Comparison of ENCODE assay signal across 9 cellular contexts in the genomic region with DNA sequence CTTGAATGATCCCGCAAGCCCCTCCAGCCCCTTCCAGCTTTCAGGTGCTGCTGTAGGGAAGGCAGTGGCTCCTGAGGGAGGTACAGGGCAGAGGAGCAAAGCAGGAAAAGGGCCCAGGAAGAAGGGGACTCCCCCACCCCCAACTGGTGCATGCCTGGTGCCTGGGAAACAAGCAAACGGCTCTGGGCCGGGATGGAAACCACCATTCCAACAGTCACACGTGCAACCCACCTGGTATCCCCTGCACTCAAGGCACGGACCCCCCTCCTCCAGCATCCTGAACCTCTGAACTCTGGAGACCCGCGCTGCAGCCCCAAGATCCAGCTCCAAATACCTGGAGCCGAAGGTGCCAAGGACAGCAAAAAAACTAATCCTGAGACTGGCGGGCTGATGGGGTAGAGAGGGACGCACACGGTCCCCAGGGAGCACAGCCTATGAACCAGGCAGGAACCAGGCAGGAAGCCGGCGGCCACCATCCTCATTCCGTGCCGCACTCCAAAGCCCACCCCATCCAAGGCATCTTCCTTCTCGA.
A peak's percentile ranks its signal among the peaks of the same experiment; 100 is the strongest.
DNase-seq lines count a peak whose midpoint lies in the region; FAIRE-seq lines count a peak whose summit lies in the region.
"Had no signal": no experiment of that assay in that cellular context is flagged by ENCODE, and none has a peak within 500 bp of the region (broad histone marks: within the 10 kb centered on the region; RNA-seq: fewer than 3 reads in every experiment).

No MANE protein-coding gene starts in this region.

- peaks cover 80% of the 10 kb centered on the region for H3K27me3 ChIP-seq in adipocyte (replicated peaks; ENCODE audit: control insufficient read depth, insufficient read depth, low read length)
- peaks cover 99% of the 10 kb centered on the region for H3K27me3 ChIP-seq in iPS-20b (ENCODE audit: insufficient read depth, low read length)
- H3K27me3 ChIP-seq in subcutaneous abdominal adipose tissue (ENCODE audit: control insufficient read depth in 5 of 5, insufficient read depth in 4 of 5, low read length in 5 of 5) = peaks cover 36 to 65% (median 56%) of the 10 kb centered on the region in 5 donors

- no peak overlapping the region for H3K27ac ChIP-seq in iPS-20b (ENCODE audit: low read length)
- H3K27ac ChIP-seq in subcutaneous abdominal adipose tissue (ENCODE audit: low read depth, low read length) = no peak overlapping the region

- H3K9ac ChIP-seq in adipocyte (ENCODE audit: low read length) (no peak overlapping the region), iPS-20b (ENCODE audit: low read depth, low read length) (peak overlapping the region; percentile 24; the same call in 1 of the 2 replicates), subcutaneous abdominal adipose tissue (ENCODE audit: low read length in 5 of 5) (peak overlapping the region in 2 of 5 donors; percentile 13 to 38)

- FAIRE-seq in urothelium cell line (lab: Jason Lieb, UNC) = no peak

- H3K9me3 ChIP-seq in adipocyte (ENCODE audit: control insufficient read depth, low read length) (no peaks in the 10 kb centered on the region), iPS-20b (ENCODE audit: insufficient read depth, low read depth, low read length) (no peaks in the 10 kb centered on the region), subcutaneous abdominal adipose tissue (ENCODE audit: control insufficient read depth in 5 of 5, low read length in 5 of 5) (no peaks in the 10 kb centered on the region)

- H3K36me3 ChIP-seq in adipocyte (ENCODE audit: control insufficient read depth, insufficient read depth, low read length, severe bottlenecking) (no peaks in the 10 kb centered on the region), iPS-20b (ENCODE audit: insufficient read depth, low read depth, low read length) (no peaks in the 10 kb centered on the region), subcutaneous abdominal adipose tissue (ENCODE audit: control insufficient read depth in 5 of 5, insufficient read depth in 5 of 5, low read length in 5 of 5) (no peaks in the 10 kb centered on the region)

- H3K4me3 Mint-ChIP-seq in T-helper 2 cell treated with Interferon-gamma antibody and Interleukin-4, amounts not matched to agents 5 μg/mL and 100 μg/mL, for 36 hours = peak overlapping the region; percentile 31

- DNase-seq in T-helper 2 cell treated with Interferon-gamma antibody and Interleukin-4, amounts not matched to agents 5 μg/mL and 100 μg/mL, for 36 hours (ENCODE audit: low spot score) = no peak
- DNase-seq in T-helper 2 cell (no peak), adipocyte (ENCODE audit: low read depth) (no peak), NCI-H446 treated with DMSO at 0.1 percent for 48 hours (lab: John Stamatoyannopoulos, UW) (no peak), urothelium cell line (ENCODE audit: low spot score) (no peak)
- DNase-seq in activated CD4-positive, alpha-beta T cell treated with anti-CD3 and anti-CD28 coated beads, Interleukin-2, amount 50 U/mL, for 1 hour = no peak
- DNase-seq: activated effector memory CD4-positive, alpha-beta T cell treated with Interleukin-2 at 50 U/mL for 16 hours had no signal

- no peak overlapping the region for H3K27ac Mint-ChIP-seq in T-helper 2 cell treated with Interferon-gamma antibody and Interleukin-4, amounts not matched to agents 5 μg/mL and 100 μg/mL, for 36 hours

- no peaks in the 10 kb centered on the region for H3K36me3 Mint-ChIP-seq in T-helper 2 cell treated with Interferon-gamma antibody and Interleukin-4, amounts not matched to agents 5 μg/mL and 100 μg/mL, for 36 hours (ENCODE audit: low read depth)

- no peaks in the 10 kb centered on the region for H3K9me3 Mint-ChIP-seq in T-helper 2 cell treated with Interferon-gamma antibody and Interleukin-4, amounts not matched to agents 5 μg/mL and 100 μg/mL, for 36 hours

- peaks cover 81% of the 10 kb centered on the region for H3K27me3 Mint-ChIP-seq in T-helper 2 cell treated with Interferon-gamma antibody and Interleukin-4, amounts not matched to agents 5 μg/mL and 100 μg/mL, for 36 hours (ENCODE audit: low read depth)

- peak overlapping the region; percentile 78 for H3K4me3 ChIP-seq in adipocyte (ENCODE audit: low read length)
- peak overlapping the region; percentile 75 for H3K4me3 ChIP-seq in iPS-20b (ENCODE audit: low read length)
- peak overlapping the region; percentile 4 to 68 (median 60) for H3K4me3 ChIP-seq in subcutaneous abdominal adipose tissue (ENCODE audit: low read depth in 1 of 5, low read length in 5 of 5)

- H3K4me1 ChIP-seq in adipocyte (ENCODE audit: control insufficient read depth, insufficient read depth, low read length) (peaks cover 5% of the 10 kb centered on the region), iPS-20b (ENCODE audit: insufficient read depth, low read length) (peaks cover 32% of the 10 kb centered on the region), subcutaneous abdominal adipose tissue (ENCODE audit: control insufficient read depth in 5 of 5, insufficient read depth in 5 of 5, low read length in 5 of 5) (peaks cover 0 to 25% (median 14%) of the 10 kb centered on the region in 5 donors)

- peaks cover 9% of the 10 kb centered on the region for H3K4me1 Mint-ChIP-seq in T-helper 2 cell treated with Interferon-gamma antibody and Interleukin-4, amounts not matched to agents 5 μg/mL and 100 μg/mL, for 36 hours (ENCODE audit: low read depth)
